3 cellular contexts compared by ENCODE assay signal in genomic region chr5:34600118-34600493, GRCh38.
TF ChIP-seq lines count a peak whose summit lies in the region.

No MANE protein-coding gene starts in this region.

TF ChIP-seq in A549, 52 proteins besides CTCF, POLR2A, EP300 and RAD21:
- TF ChIP-seq MAFK (IDR thresholded peaks at IDR 0.05; ENCODE audit: partially characterized antibody) (peak; percentile 83), JUN (IDR thresholded peaks at IDR 0.05) (no peak), HDAC2 (IDR thresholded peaks at IDR 0.05) (no peak)
TF ChIP-seq in A549: peak in this region for 1.

TF ChIP-seq in IMR-90, 13 proteins besides CTCF, POLR2A, EP300 and RAD21:
- TF ChIP-seq RFX5 (IDR thresholded peaks at IDR 0.05; ENCODE audit: low read depth, low read length): no peak
- TF ChIP-seq FOS (IDR thresholded peaks at IDR 0.05; ENCODE audit: low read depth, low read length): no peak
- TF ChIP-seq RCOR1 (IDR thresholded peaks at IDR 0.05; ENCODE audit: insufficient replicate concordance, low read length): no peak
- TF ChIP-seq, protein P1, sequence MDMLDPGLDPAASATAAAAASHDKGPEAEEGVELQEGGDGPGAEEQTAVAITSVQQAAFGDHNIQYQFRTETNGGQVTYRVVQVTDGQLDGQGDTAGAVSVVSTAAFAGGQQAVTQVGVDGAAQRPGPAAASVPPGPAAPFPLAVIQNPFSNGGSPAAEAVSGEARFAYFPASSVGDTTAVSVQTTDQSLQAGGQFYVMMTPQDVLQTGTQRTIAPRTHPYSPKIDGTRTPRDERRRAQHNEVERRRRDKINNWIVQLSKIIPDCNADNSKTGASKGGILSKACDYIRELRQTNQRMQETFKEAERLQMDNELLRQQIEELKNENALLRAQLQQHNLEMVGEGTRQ (IDR thresholded peaks at IDR 0.05; ENCODE audit: low read depth, low read length): no peak
- TF ChIP-seq CHD1 (IDR thresholded peaks at IDR 0.05; ENCODE audit: low read depth, low read length): no peak
- TF ChIP-seq MXI1 (IDR thresholded peaks at IDR 0.05; ENCODE audit: borderline replicate concordance, low read depth, low read length): no peak
- no peak for TF ChIP-seq BHLHE40 (IDR thresholded peaks at IDR 0.05; ENCODE audit: low read depth, low read length)
- TF ChIP-seq MAFK (IDR thresholded peaks at IDR 0.05; ENCODE audit: low read depth, low read length): peak; percentile 42

TF ChIP-seq in K562, 482 proteins besides CTCF, POLR2A, EP300 and RAD21:
- TF ChIP-seq TCFL5 (CRISPR knock-in tag; conservative IDR thresholded peaks at IDR 0.05) (no peak), C11orf30 (IDR thresholded peaks at IDR 0.05; ENCODE audit: low read depth) (peak; percentile 74), MAFG (tag; conservative IDR thresholded peaks at IDR 0.05) (peak; percentile 68), POLR3G (IDR thresholded peaks at IDR 0.05; ENCODE audit: extremely low read depth, insufficient read length, insufficient replicate concordance) (no peak), ZNF316 (IDR thresholded peaks at IDR 0.05) (peak; percentile 87), BCL6 (CRISPR knock-in tag; IDR thresholded peaks at IDR 0.05) (no peak), MED1 (CRISPR knock-in tag; IDR thresholded peaks at IDR 0.05; ENCODE audit: borderline replicate concordance) (no peak), MAFF (IDR thresholded peaks at IDR 0.05; ENCODE audit: low read length) (0 out of 2 replicates have a peak, but pooled peaks have one; percentile 41), GTF2F1 (IDR thresholded peaks at IDR 0.05; ENCODE audit: low read depth, low read length) (no peak), ELF1 (tag; IDR thresholded peaks at IDR 0.05) (no peak), ARID3B (CRISPR knock-in tag; IDR thresholded peaks at IDR 0.05; ENCODE audit: borderline replicate concordance) (no peak)
